1 cellular context compared by ENCODE assay signal in the genomic region with DNA sequence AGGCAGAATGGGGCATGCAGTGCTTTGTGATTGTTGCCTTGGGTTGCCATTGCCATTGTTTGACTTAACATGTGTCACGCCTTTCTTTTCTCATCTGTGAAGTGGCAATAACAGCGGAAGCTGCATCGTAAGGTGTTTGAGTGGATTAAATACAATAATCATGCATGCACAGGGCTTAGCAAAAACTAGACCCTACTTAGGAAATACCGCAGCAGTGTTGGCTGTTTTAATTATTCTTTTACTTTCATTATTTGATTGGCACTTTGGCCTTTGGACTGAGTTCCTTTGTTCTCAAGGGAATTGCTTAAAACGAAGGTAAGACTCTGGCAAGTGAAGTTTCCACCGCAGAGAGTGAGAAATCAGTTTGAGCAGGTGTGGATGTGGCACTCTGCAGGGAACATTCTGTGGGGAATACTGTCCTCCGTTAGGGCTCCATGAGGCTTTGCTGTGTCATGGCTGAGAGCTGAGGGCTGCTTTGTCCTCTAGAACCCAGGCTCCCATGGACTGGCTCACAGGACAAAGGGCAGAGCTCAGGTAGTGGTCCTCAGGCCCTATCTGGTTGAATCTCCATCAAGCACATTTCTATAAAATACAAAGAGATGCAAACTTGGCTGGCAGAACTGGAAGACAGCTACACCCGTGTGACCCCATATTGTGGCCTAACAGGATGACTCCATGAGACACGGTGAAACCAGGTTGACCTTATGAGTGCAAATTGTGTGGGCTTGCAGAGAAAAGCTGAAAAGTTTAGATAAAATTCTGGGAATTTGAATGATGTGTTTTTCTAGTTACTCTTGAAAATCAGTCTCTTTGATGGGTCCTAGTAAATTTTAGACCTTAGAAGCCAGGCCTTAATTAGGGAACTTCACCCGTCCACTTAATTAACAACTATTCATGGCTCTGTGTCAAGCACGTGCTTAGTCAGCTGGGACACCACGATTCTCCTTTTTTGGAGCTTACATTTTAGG.
TF ChIP-seq lines count a peak whose summit lies in the region.

No MANE protein-coding gene starts in this region.

TF ChIP-seq in K562, 482 proteins besides CTCF, POLR2A, EP300 and RAD21 (continued from another document and continues in another):
- TF ChIP-seq DEAF1 (CRISPR knock-in tag; IDR thresholded peaks at IDR 0.05) (no peak), ZNF12 (CRISPR knock-in tag; IDR thresholded peaks at IDR 0.05) (no peak), HIVEP1 (CRISPR knock-in tag; IDR thresholded peaks at IDR 0.05) (no peak), ZNF398 (CRISPR knock-in tag; IDR thresholded peaks at IDR 0.05) (no peak), ELF2 (CRISPR knock-in tag; IDR thresholded peaks at IDR 0.05) (no peak), ZNF77 (CRISPR knock-in tag; IDR thresholded peaks at IDR 0.05) (no peak), SAP30 (IDR thresholded peaks at IDR 0.05; ENCODE audit: borderline replicate concordance, insufficient read depth, low read depth, low read length, poor library complexity, severe bottlenecking) (no peak), SMAD4 (CRISPR knock-in tag; conservative IDR thresholded peaks at IDR 0.05) (no peak), ZC3H4 (CRISPR knock-in tag; IDR thresholded peaks at IDR 0.05; ENCODE audit: borderline replicate concordance) (no peak), RBM39 (optimal IDR thresholded peaks at IDR 0.05; ENCODE audit: low read depth, low read length) (no peak), CBFA2T3 (IDR thresholded peaks at IDR 0.05) (peak; percentile 75), BDP1 (IDR thresholded peaks at IDR 0.05; ENCODE audit: insufficient read depth, insufficient read length) (no peak), BRD4 (IDR thresholded peaks at IDR 0.05) (no peak), ZMIZ1 (IDR thresholded peaks at IDR 0.05; ENCODE audit: low read depth in 2 of 2, low read length in 2 of 2) (no peak), GABPA (tag; conservative IDR thresholded peaks at IDR 0.05; ENCODE audit: low read depth) (no peak), CBFA2T2 (conservative IDR thresholded peaks at IDR 0.05) (peak; percentile 64), STAT5A (IDR thresholded peaks at IDR 0.05; ENCODE audit: borderline replicate concordance, low read length) (peak; percentile 74), ZFP1 (CRISPR knock-in tag; IDR thresholded peaks at IDR 0.05) (no peak), ZNF232 (CRISPR knock-in tag; IDR thresholded peaks at IDR 0.05) (no peak), RAD51 (IDR thresholded peaks at IDR 0.05; ENCODE audit: borderline replicate concordance, low read depth) (no peak), LARP7 (IDR thresholded peaks at IDR 0.05) (no peak), NCOR1 (IDR thresholded peaks at IDR 0.05) (peak; percentile 51; the same call in 1 of the 2 replicates), MCM2 (IDR thresholded peaks at IDR 0.05; ENCODE audit: low read depth) (no peak), BHLHE40 (IDR thresholded peaks at IDR 0.05; ENCODE audit: low read length) (peak; percentile 65; the same call in 1 of the 2 replicates), EGR1 (conservative IDR thresholded peaks at IDR 0.05) (peak; percentile 80), EHMT2 (IDR thresholded peaks at IDR 0.05) (no peak), ZNF239 (CRISPR knock-in tag; IDR thresholded peaks at IDR 0.05) (no peak), KLF1 (tag; IDR thresholded peaks at IDR 0.05) (no peak), NR4A1 (CRISPR knock-in tag; IDR thresholded peaks at IDR 0.05) (no peak), NR4A1 (tag; IDR thresholded peaks at IDR 0.05) (0 out of 2 replicates have a peak, but pooled peaks have one; percentile 52), ZFX (CRISPR knock-in tag; IDR thresholded peaks at IDR 0.05) (0 out of 2 replicates have a peak, but pooled peaks have one; percentile 18), SOX6 (IDR thresholded peaks at IDR 0.05) (0 out of 2 replicates have a peak, but pooled peaks have one; percentile 22), EP400 (IDR thresholded peaks at IDR 0.05) (peak; percentile 18; the same call in 1 of the 2 replicates), L3MBTL2 (IDR thresholded peaks at IDR 0.05) (peak; percentile 82), ZBTB49 (CRISPR knock-in tag; IDR thresholded peaks at IDR 0.05; ENCODE audit: borderline replicate concordance) (no peak), ERF (CRISPR knock-in tag; IDR thresholded peaks at IDR 0.05) (no peak), ZNF134 (CRISPR knock-in tag; conservative IDR thresholded peaks at IDR 0.05) (no peak), DACH1 (IDR thresholded peaks at IDR 0.05; ENCODE audit: partially characterized antibody) (peak; percentile 72), PHB2 (IDR thresholded peaks at IDR 0.05; ENCODE audit: low read depth) (no peak), SAFB2 (IDR thresholded peaks at IDR 0.05; ENCODE audit: borderline replicate concordance, low read depth, low read length, severe bottlenecking) (no peak), ZNF274 (IDR thresholded peaks at IDR 0.05; ENCODE audit: borderline replicate concordance, low read depth, low read length) (no peak), HNRNPLL (IDR thresholded peaks at IDR 0.05; ENCODE audit: low read depth, low read length, poor library complexity, severe bottlenecking) (no peak), RREB1 (CRISPR knock-in tag; IDR thresholded peaks at IDR 0.05) (no peak)
- TF ChIP-seq, protein P1, sequence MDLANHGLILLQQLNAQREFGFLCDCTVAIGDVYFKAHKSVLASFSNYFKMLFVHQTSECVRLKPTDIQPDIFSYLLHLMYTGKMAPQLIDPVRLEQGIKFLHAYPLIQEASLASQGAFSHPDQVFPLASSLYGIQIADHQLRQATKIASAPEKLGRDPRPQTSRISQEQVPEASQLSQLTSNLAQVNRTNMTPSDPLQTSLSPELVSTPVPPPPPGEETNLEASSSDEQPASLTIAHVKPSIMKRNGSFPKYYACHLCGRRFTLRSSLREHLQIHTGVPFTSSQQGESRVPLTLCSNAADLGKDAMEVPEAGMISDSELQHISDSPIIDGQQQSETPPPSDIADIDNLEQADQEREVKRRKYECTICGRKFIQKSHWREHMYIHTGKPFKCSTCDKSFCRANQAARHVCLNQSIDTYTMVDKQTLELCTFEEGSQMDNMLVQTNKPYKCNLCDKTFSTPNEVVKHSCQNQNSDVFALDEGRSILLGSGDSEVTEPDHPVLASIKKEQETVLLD (IDR thresholded peaks at IDR 0.05), result no peak
- TF ChIP-seq, protein P2, sequence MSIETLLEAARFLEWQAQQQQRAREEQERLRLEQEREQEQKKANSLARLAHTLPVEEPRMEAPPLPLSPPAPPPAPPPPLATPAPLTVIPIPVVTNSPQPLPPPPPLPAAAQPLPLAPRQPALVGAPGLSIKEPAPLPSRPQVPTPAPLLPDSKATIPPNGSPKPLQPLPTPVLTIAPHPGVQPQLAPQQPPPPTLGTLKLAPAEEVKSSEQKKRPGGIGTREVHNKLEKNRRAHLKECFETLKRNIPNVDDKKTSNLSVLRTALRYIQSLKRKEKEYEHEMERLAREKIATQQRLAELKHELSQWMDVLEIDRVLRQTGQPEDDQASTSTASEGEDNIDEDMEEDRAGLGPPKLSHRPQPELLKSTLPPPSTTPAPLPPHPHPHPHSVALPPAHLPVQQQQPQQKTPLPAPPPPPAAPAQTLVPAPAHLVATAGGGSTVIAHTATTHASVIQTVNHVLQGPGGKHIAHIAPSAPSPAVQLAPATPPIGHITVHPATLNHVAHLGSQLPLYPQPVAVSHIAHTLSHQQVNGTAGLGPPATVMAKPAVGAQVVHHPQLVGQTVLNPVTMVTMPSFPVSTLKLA (conservative IDR thresholded peaks at IDR 0.05), result peak; percentile 39 to 42; a peak in 2 of 4 replicates
